ENCODE assay signal across 10 cellular contexts in genomic region chr12:124233041-124233836, GRCh38.
DNase-seq lines count a peak whose midpoint lies in the region; ATAC-seq and TF ChIP-seq lines count a peak whose summit lies in the region.
"Had no signal": no experiment of that assay in that cellular context is flagged by ENCODE, and none has a peak within 500 bp of the region (broad histone marks: within the 10 kb centered on the region; RNA-seq: fewer than 3 reads in every experiment).

No MANE protein-coding gene starts in this region.

- POLR2A ChIA-PET in Caco-2 (lab: Charles Lee) (no interaction called here), PC-3 (lab: Charles Lee; ENCODE audit: unreplicated experiment) (interaction anchor here (0.5 kb wide), 1 partner anchor 50 kb away, joined by 3 read pairs; no protein-coding TSS in a partner anchor)

- H3K9me3 Mint-ChIP-seq in Caco-2 (ENCODE audit: unreplicated experiment): peaks cover 28% of the 10 kb centered on the region
- H3K9me3 Mint-ChIP-seq in endodermal cell: peaks cover 22% of the 10 kb centered on the region
- peaks cover 10% of the 10 kb centered on the region for H3K9me3 Mint-ChIP-seq in stimulated activated effector memory CD8-positive, alpha-beta T cell treated with anti-CD3 and anti-CD28 coated beads, Interleukin-12 subunit alpha, Interleukin-12 subunit beta, amount 100 ng/mL, for 72 hours

- H3F3A ChIP-seq in PC-3 (ENCODE audit: low read length, unreplicated experiment): no peaks in the 10 kb centered on the region

- H3K27me3 ChIP-seq in Caco-2 (replicated peaks; ENCODE audit: control insufficient read depth, insufficient read depth, low read length) (no peaks in the 10 kb centered on the region), PC-3 (ENCODE audit: low read length) (peaks cover 66% of the 10 kb centered on the region), endodermal cell (ENCODE audit: control insufficient read depth, insufficient read depth, low read length, poor library complexity, severe bottlenecking) (no peaks in the 10 kb centered on the region), prostate gland (replicated peaks; ENCODE audit: insufficient read depth) (no peaks in the 10 kb centered on the region)

- H3K36me3 Mint-ChIP-seq in Caco-2 (ENCODE audit: insufficient read depth, unreplicated experiment) (peaks cover 7% of the 10 kb centered on the region), endodermal cell (ENCODE audit: low read depth) (no peaks in the 10 kb centered on the region)
- no peaks in the 10 kb centered on the region for H3K36me3 Mint-ChIP-seq in stimulated activated effector memory CD8-positive, alpha-beta T cell treated with anti-CD3 and anti-CD28 coated beads, Interleukin-12 subunit alpha, Interleukin-12 subunit beta, amount 100 ng/mL, for 72 hours
- H3K36me3 Mint-ChIP-seq: natural killer cell had no signal

- H3K27ac ChIP-seq in PC-3 (ENCODE audit: low read length) (no peak overlapping the region), endodermal cell (ENCODE audit: low read depth, low read length) (no peak overlapping the region), prostate gland (no peak overlapping the region)

- ATAC-seq in PC-3: no peak
- no peak for ATAC-seq in stimulated activated effector memory CD8-positive, alpha-beta T cell treated with anti-CD3 and anti-CD28 coated beads, Interleukin-12 subunit alpha, Interleukin-12 subunit beta, amount 100 ng/mL, for 72 hours
- no peak for ATAC-seq in HG02970 (IDR thresholded peaks at IDR 0.05; ENCODE audit: low FRiP score, unreplicated experiment)
- ATAC-seq: natural killer cell had no signal

- no peak overlapping the region for H3K4me2 ChIP-seq in PC-3 (ENCODE audit: low read length)

- intact Hi-C loops in Caco-2 (cut with micrococcal nuclease; ENCODE audit: unreplicated experiment) (loop anchor here (2.0 to 10.0 kb wide), 4 partner anchors 40 to 532 kb away; no protein-coding TSS in a partner anchor), PC-3 (cut with micrococcal nuclease) (no loop called here), prostate gland (cut with DNase I) (no loop called here)

- peaks cover 34% of the 10 kb centered on the region for H3K4me1 Mint-ChIP-seq in Caco-2 (ENCODE audit: low read depth, unreplicated experiment)
- peaks cover 20% of the 10 kb centered on the region for H3K4me1 Mint-ChIP-seq in endodermal cell
- H3K4me1 Mint-ChIP-seq in stimulated activated effector memory CD8-positive, alpha-beta T cell treated with anti-CD3 and anti-CD28 coated beads, Interleukin-12 subunit alpha, Interleukin-12 subunit beta, amount 100 ng/mL, for 72 hours: no peaks in the 10 kb centered on the region
- H3K4me1 Mint-ChIP-seq: brain had no signal

- H3K27ac Mint-ChIP-seq in Caco-2 (ENCODE audit: unreplicated experiment): peak overlapping the region; percentile 80
- H3K27ac Mint-ChIP-seq in endodermal cell: no peak overlapping the region
- no peak overlapping the region for H3K27ac Mint-ChIP-seq in stimulated activated effector memory CD8-positive, alpha-beta T cell treated with anti-CD3 and anti-CD28 coated beads, Interleukin-12 subunit alpha, Interleukin-12 subunit beta, amount 100 ng/mL, for 72 hours
- H3K27ac Mint-ChIP-seq: natural killer cell had no signal

- H3K9ac ChIP-seq in PC-3 (ENCODE audit: low read length) (no peak overlapping the region), endodermal cell (ENCODE audit: extremely low read depth, low read length, poor library complexity, severe bottlenecking) (no peak overlapping the region)

- TF ChIP-seq CTCF in Caco-2 (IDR thresholded peaks at IDR 0.05; ENCODE audit: insufficient read depth in 1 of 2, low read depth in 1 of 2, low read length in 1 of 2, severe bottlenecking in 1 of 2, unreplicated experiment in 1 of 2) (no peak), PC-3 (conservative IDR thresholded peaks at IDR 0.05; ENCODE audit: low read depth, low read length) (no peak), endodermal cell (conservative IDR thresholded peaks at IDR 0.05) (no peak), prostate gland (IDR thresholded peaks at IDR 0.05) (no peak)

- BruUV-seq in Caco-2 (replicated peaks; lab: Mats Ljungman, UMichigan): no TSS peak
- no TSS peak for BruUV-seq in PC-3 (replicated peaks; lab: Mats Ljungman, UMichigan)

- H3K36me3 ChIP-seq in Caco-2 (ENCODE audit: control insufficient read depth, insufficient read depth, low read length) (no peaks in the 10 kb centered on the region), PC-3 (ENCODE audit: low read depth, low read length) (no peaks in the 10 kb centered on the region), endodermal cell (ENCODE audit: control insufficient read depth, insufficient read depth, low read length) (no peaks in the 10 kb centered on the region), prostate gland (no peaks in the 10 kb centered on the region)

- H3K9me2 ChIP-seq in PC-3 (replicated peaks; ENCODE audit: low read length): no peaks in the 10 kb centered on the region

- CTCF ChIA-PET in Caco-2 (lab: Charles Lee) (interaction anchor here (0.9 kb wide), 1 partner anchor 180 kb away, joined by 4 read pairs; no protein-coding TSS in a partner anchor), PC-3 (lab: Charles Lee) (no interaction called here)

- H3K9me3 ChIP-seq in Caco-2 (peaks cover 5% of the 10 kb centered on the region; the same call in 1 of the 2 replicates), PC-3 (ENCODE audit: low read length) (no peaks in the 10 kb centered on the region), endodermal cell (ENCODE audit: control insufficient read depth, low read length) (peaks cover 10% of the 10 kb centered on the region), prostate gland (no peaks in the 10 kb centered on the region)

- H3K4me3 ChIP-seq in Caco-2 (ENCODE audit: low read depth, low read length) (peak overlapping the region; percentile 39), PC-3 (ENCODE audit: low read length) (no peak overlapping the region), endodermal cell (ENCODE audit: low read length) (peak overlapping the region; percentile 8), prostate gland (no peak overlapping the region)

- no peak for TF ChIP-seq POLR2A in prostate gland (IDR thresholded peaks at IDR 0.05)

- no peaks in the 10 kb centered on the region for H4K20me1 ChIP-seq in PC-3 (ENCODE audit: low read length)

- no peak overlapping the region for H2AFZ ChIP-seq in PC-3 (ENCODE audit: low read length)

- DNase-seq in Caco-2 (peak in 1 of 2 experiments; percentile 22), PC-3 (peak; percentile 30), endodermal cell (no peak), non-pigmented ciliary epithelial cell (ENCODE audit: low read depth) (peak; percentile 78), prostate gland (ENCODE audit: low spot score) (no peak), hypothalamus (lab: John Stamatoyannopoulos, UW) (no peak)
- no peak for DNase-seq in stimulated activated effector memory CD8-positive, alpha-beta T cell treated with anti-CD3 and anti-CD28 coated beads, Interleukin-12 subunit alpha, Interleukin-12 subunit beta, amount 100 ng/mL, for 72 hours (ENCODE audit: low spot score in 2 of 2)
- DNase-seq: natural killer cell had no signal

- H3K79me2 ChIP-seq in PC-3 (ENCODE audit: low read length): no peaks in the 10 kb centered on the region

- peaks cover 57% of the 10 kb centered on the region for H3K4me1 ChIP-seq in Caco-2
- no peaks in the 10 kb centered on the region for H3K4me1 ChIP-seq in PC-3 (ENCODE audit: insufficient read depth, low read length)
- peaks cover 9% of the 10 kb centered on the region for H3K4me1 ChIP-seq in endodermal cell (ENCODE audit: control insufficient read depth, insufficient read depth, low read length)
- no peaks in the 10 kb centered on the region for H3K4me1 ChIP-seq in prostate gland (replicated peaks)

- peak overlapping the region; percentile 70 for H3K4me3 Mint-ChIP-seq in Caco-2 (ENCODE audit: unreplicated experiment)
- no peak overlapping the region for H3K4me3 Mint-ChIP-seq in endodermal cell
- H3K4me3 Mint-ChIP-seq in stimulated activated effector memory CD8-positive, alpha-beta T cell treated with anti-CD3 and anti-CD28 coated beads, Interleukin-12 subunit alpha, Interleukin-12 subunit beta, amount 100 ng/mL, for 72 hours: no peak overlapping the region
- H3K4me3 Mint-ChIP-seq: brain, natural killer cell had no signal

- H3K27me3 Mint-ChIP-seq in Caco-2 (ENCODE audit: insufficient read depth, unreplicated experiment) (no peaks in the 10 kb centered on the region), endodermal cell (ENCODE audit: insufficient read depth) (peaks cover 8% of the 10 kb centered on the region)

- WGBS in endodermal cell (ENCODE audit: insufficient coverage in 1 of 2, insufficient read length in 1 of 2), 2 experiments: 87 to 94% methylated on average over 3 to 5 of the region's 5 CpGs
- WGBS in prostate gland: 92% methylated on average over 5 of the region's 5 CpGs

Comparison
In these comparisons a context has a peak if more than half of its experiments do, and no peak if none do; other contexts are left out.
1. DNase-seq: peak in PC-3 (single experiment) and non-pigmented ciliary epithelial cell (single experiment); none in endodermal cell (single experiment), prostate gland (single experiment), stimulated activated effector memory CD8-positive, alpha-beta T cell treated with anti-CD3 and anti-CD28 coated beads, Interleukin-12 subunit alpha, Interleukin-12 subunit beta, amount 100 ng/mL, for 72 hours (0 of 2) and hypothalamus (0 of 51).
2. H3K4me3 ChIP-seq: peak in Caco-2 (single experiment) and endodermal cell (single experiment); none in PC-3 (single experiment) and prostate gland (0 of 2).